1 cellular context compared by ENCODE assay signal in genomic region chr2:194621945-194622344, GRCh38.
TF ChIP-seq lines count a peak whose summit lies in the region.

No MANE protein-coding gene starts in this region.

TF ChIP-seq in GM23338, 12 proteins besides CTCF, POLR2A, EP300 and RAD21 (continued from another document):
- TF ChIP-seq ZNF462 (CRISPR knock-in tag; IDR thresholded peaks at IDR 0.05) (no peak), JUNB (IDR thresholded peaks at IDR 0.05; ENCODE audit: unreplicated experiment) (no peak), STAT1 (IDR thresholded peaks at IDR 0.05; ENCODE audit: unreplicated experiment) (no peak), EZH2phosphoT487 (IDR thresholded peaks at IDR 0.05; ENCODE audit: unreplicated experiment) (no peak), CREB1 (CRISPR knock-in tag; IDR thresholded peaks at IDR 0.05; ENCODE audit: low read depth) (no peak), ZNF331 (CRISPR knock-in tag; IDR thresholded peaks at IDR 0.05; ENCODE audit: low read depth) (no peak), EZH2 (IDR thresholded peaks at IDR 0.05; ENCODE audit: low read depth, unreplicated experiment) (no peak), ETS1 (IDR thresholded peaks at IDR 0.05) (no peak), ZNF114 (CRISPR knock-in tag; IDR thresholded peaks at IDR 0.05) (no peak)
